In the genomic region with DNA sequence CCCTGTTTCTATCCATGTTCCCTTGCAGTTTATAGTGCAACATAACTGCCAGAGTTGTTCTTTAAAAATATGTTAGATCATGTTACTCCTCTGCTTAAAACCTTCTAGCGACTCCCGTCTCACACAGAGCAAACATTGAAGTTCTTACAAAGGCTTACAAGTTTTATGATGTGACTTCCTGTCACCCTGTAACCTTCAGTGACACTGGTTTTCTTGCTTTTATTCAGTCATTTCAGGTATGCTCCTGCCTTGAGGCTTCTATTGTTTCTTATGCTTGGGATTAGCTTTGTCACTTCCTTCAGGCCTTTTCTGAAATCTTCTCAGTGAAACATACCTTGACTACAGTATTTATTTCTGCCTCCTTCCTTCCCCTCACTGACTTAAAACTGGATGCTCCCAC, we compare ENCODE assay signal across 1 cellular context.
TF ChIP-seq lines count a peak whose summit lies in the region.

No MANE protein-coding gene starts in this region.

TF ChIP-seq in WTC11, 78 proteins besides CTCF, POLR2A, EP300 and RAD21:
- TF ChIP-seq CREB1 (CRISPR knock-in tag; IDR thresholded peaks at IDR 0.05) = no peak
- TF ChIP-seq, protein P1, sequence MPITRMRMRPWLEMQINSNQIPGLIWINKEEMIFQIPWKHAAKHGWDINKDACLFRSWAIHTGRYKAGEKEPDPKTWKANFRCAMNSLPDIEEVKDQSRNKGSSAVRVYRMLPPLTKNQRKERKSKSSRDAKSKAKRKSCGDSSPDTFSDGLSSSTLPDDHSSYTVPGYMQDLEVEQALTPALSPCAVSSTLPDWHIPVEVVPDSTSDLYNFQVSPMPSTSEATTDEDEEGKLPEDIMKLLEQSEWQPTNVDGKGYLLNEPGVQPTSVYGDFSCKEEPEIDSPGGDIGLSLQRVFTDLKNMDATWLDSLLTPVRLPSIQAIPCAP (CRISPR knock-in tag; IDR thresholded peaks at IDR 0.05) = no peak
